8 cellular contexts compared by ENCODE assay signal in the genomic region with DNA sequence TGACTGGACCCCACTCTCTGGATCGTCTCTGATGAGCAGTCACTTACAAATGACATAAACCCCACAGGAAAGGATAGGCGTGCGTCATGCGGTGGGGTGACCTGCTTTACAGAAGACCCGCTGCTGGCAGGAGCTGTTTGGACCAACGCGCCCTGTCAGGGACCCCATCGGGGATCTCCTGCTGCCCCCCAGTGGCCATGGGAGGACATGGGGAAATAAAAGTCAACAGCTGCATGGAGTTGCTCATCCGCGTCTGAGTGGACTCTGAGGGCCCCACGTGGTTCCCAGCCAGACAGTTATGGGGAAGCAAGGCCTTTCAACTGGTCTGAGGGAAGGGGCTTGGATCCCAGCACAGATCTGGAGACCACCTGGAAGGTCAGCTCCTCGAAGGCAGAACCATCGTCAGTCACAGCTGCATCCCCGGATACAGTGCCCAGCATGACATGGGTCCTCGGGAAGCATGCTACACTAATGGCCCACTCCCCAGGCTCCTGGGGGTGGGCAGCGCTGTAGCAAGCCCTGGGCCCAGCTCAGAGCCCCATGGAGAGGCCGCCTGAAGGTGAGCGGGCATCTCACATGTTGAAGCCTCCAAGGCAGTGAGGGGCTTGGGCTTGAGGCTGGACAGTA. TPM values are rescaled to one million over a fixed set of nuclear protein-coding genes. Genes with fewer than 3 reads are reported as not detected.
DNase-seq lines count a peak whose midpoint lies in the region; ATAC-seq and TF ChIP-seq lines count a peak whose summit lies in the region.

No MANE protein-coding gene starts in this region.

- H3K4me1 Mint-ChIP-seq in CD4-positive, alpha-beta T cell (ENCODE audit: low read depth): peaks cover 18% of the 10 kb centered on the region
- peaks cover 7% of the 10 kb centered on the region for H3K4me1 Mint-ChIP-seq in activated B cell treated with CpG ODN at 0.5 μM for 24 hours

- H3K4me1 ChIP-seq in HCT116 (ENCODE audit: control insufficient read depth in 1 of 2, insufficient read depth in 2 of 2, low read length in 2 of 2) (peaks cover 3 to 17% of the 10 kb centered on the region in 2 experiments; a peak in 3 of 4 replicates), mammary epithelial cell (ENCODE audit: insufficient read depth, low read length) (peaks cover 21% of the 10 kb centered on the region)

- no peak overlapping the region for H3K4me3 Mint-ChIP-seq in CD4-positive, alpha-beta T cell
- no peak overlapping the region for H3K4me3 Mint-ChIP-seq in activated B cell treated with CpG ODN at 0.5 μM for 24 hours

- H3K9me2 ChIP-seq in HCT116 (ENCODE audit: insufficient read depth): no peaks in the 10 kb centered on the region

- peak; percentile 89 for ATAC-seq in CD4-positive, alpha-beta T cell (ENCODE audit: poor library complexity)
- ATAC-seq in HCT116: peak; percentile 92
- ATAC-seq in activated B cell treated with CpG ODN at 0.5 μM for 24 hours (ENCODE audit: low read depth): peak; percentile 91
- ATAC-seq in HG02884 (IDR thresholded peaks at IDR 0.05; ENCODE audit: unreplicated experiment): no peak

- RAD21 ChIA-PET in HCT116 (lab: Charles Lee; ENCODE audit: low non-redundant PET in 1 of 2, low total read pairs in 2 of 2, uncharacterized antibody in 2 of 2, unreplicated experiment in 2 of 2): interaction anchor here (0.6 to 1.0 kb wide), 3 partner anchors 204 to 421 kb away, joined by 3 read pairs; no protein-coding TSS in a partner anchor

- H3K36me3 ChIP-seq in HCT116 (ENCODE audit: control insufficient read depth in 1 of 2, insufficient read depth in 2 of 2, low read length in 2 of 2) (no peaks in the 10 kb centered on the region), mammary epithelial cell (ENCODE audit: insufficient read depth, low read length) (no peaks in the 10 kb centered on the region), kidney epithelial cell (ENCODE audit: control insufficient read depth, insufficient read depth, low read length) (no peaks in the 10 kb centered on the region)

- dilution Hi-C loops in mammary epithelial cell (cut with HindIII; ENCODE audit: low sequenced_read_pairs): no loop called here

- H4K20me1 ChIP-seq in HCT116 (ENCODE audit: insufficient read depth) (no peaks in the 10 kb centered on the region), mammary epithelial cell (ENCODE audit: insufficient read depth, low read length) (no peaks in the 10 kb centered on the region)

- TF ChIP-seq POLR2A in HCT116 (IDR thresholded peaks at IDR 0.05; ENCODE audit: borderline replicate concordance, extremely low read depth, insufficient read depth, insufficient read length): no peak

- H3K27ac ChIP-seq in CD4-positive, alpha-beta T cell (ENCODE audit: low read depth, low read length): no peak overlapping the region
- H3K27ac ChIP-seq in HCT116 (ENCODE audit: low read depth, low read length) (no peak overlapping the region), mammary epithelial cell (ENCODE audit: insufficient read depth, low read depth, low read length) (no peak overlapping the region)

- H3K27me3 Mint-ChIP-seq in CD4-positive, alpha-beta T cell: no peaks in the 10 kb centered on the region
- H3K27me3 Mint-ChIP-seq in activated B cell treated with CpG ODN at 0.5 μM for 24 hours: no peaks in the 10 kb centered on the region

- no peak overlapping the region for H3K4me3 ChIP-seq in HCT116 (replicated peaks in 1 of 2; ENCODE audit: low read depth in 1 of 2, low read length in 2 of 2)
- H3K4me3 ChIP-seq in mammary epithelial cell (replicated peaks in 1 of 3; ENCODE audit: insufficient read depth in 1 of 3, low read depth in 2 of 3, low read length in 3 of 3): no peak overlapping the region
- no peak overlapping the region for H3K4me3 ChIP-seq in kidney epithelial cell (ENCODE audit: low read depth, low read length)

- WGBS in mammary epithelial cell (ENCODE audit: low coverage, missing lambda C conversion rate): 18% methylated on average over 12 of the region's 18 CpGs

- H3K9ac ChIP-seq in HCT116 (ENCODE audit: low read length): no peak overlapping the region
- no peak overlapping the region for H3K9ac ChIP-seq in mammary epithelial cell (ENCODE audit: insufficient read depth, low read length)

- in situ Hi-C loops in mammary epithelial cell (cut with MboI; ENCODE audit: low sequenced_read_pairs in 2 of 2): no loop called here

- H3K9me3 ChIP-seq in CD4-positive, alpha-beta T cell (ENCODE audit: control insufficient read depth, low read length): no peaks in the 10 kb centered on the region
- H3K9me3 ChIP-seq in HCT116 (ENCODE audit: control insufficient read depth in 1 of 2, insufficient read depth in 1 of 2, low read depth in 1 of 2, low read length in 2 of 2): no peaks in the 10 kb centered on the region
- H3K9me3 ChIP-seq in mammary epithelial cell (replicated peaks; ENCODE audit: insufficient read depth, low read length): no peaks in the 10 kb centered on the region

- no peaks in the 10 kb centered on the region for H3K27me3 ChIP-seq in CD4-positive, alpha-beta T cell (ENCODE audit: control insufficient read depth, insufficient read depth, low read length)
- H3K27me3 ChIP-seq in HCT116 (ENCODE audit: insufficient read depth, low read length): no peaks in the 10 kb centered on the region
- no peaks in the 10 kb centered on the region for H3K27me3 ChIP-seq in mammary epithelial cell (ENCODE audit: insufficient read depth, low read length)
- H3K27me3 ChIP-seq in kidney epithelial cell (ENCODE audit: control insufficient read depth, insufficient read depth, low read length): no peaks in the 10 kb centered on the region

- H3K79me2 ChIP-seq in HCT116 (ENCODE audit: insufficient read depth, low read length): no peaks in the 10 kb centered on the region
- no peaks in the 10 kb centered on the region for H3K79me2 ChIP-seq in mammary epithelial cell (ENCODE audit: insufficient read depth, low read length)

- H3K27ac Mint-ChIP-seq in CD4-positive, alpha-beta T cell: no peak overlapping the region
- no peak overlapping the region for H3K27ac Mint-ChIP-seq in activated B cell treated with CpG ODN at 0.5 μM for 24 hours

- CTCF ChIA-PET in CD4-positive, alpha-beta T cell (lab: Charles Lee): interaction anchor here (0.6 to 1.9 kb wide), 19 partner anchors 9 to 421 kb away, joined by 3 to 8 read pairs (median 4); partner anchors contain the start of gene ALS2CL
- CTCF ChIA-PET in HCT116 (lab: Charles Lee): interaction anchor here (0.6 to 1.8 kb wide), 15 partner anchors 9 to 531 kb away, joined by 3 to 11 read pairs (median 5); no protein-coding TSS in a partner anchor
- CTCF ChIA-PET in activated B cell treated with CpG ODN at 0.5 μM for 24 hours (lab: Charles Lee): interaction anchor here (0.6 to 1.9 kb wide), 28 partner anchors 10 to 258 kb away, joined by 3 to 14 read pairs (median 4); no protein-coding TSS in a partner anchor
- CTCF ChIA-PET in mammary epithelial cell (lab: Charles Lee; ENCODE audit: low non-redundant PET): interaction anchor here (0.7 to 0.8 kb wide), 2 partner anchors 26 to 66 kb away, joined by 3 read pairs; no protein-coding TSS in a partner anchor

- DNase-seq in CD4-positive, alpha-beta T cell: peak; percentile 61 to 78 (median 68)
- DNase-seq in HCT116 (ENCODE audit: low read depth, low spot score) (peak; percentile 51), NCI-H2196 (lab: John Stamatoyannopoulos, UW; ENCODE audit: unreplicated experiment) (peak; percentile 50), activated B cell treated with CpG ODN at 0.5 μM for 24 hours (peak; percentile 68), mammary epithelial cell (peak; percentile 65), kidney epithelial cell (ENCODE audit: low read depth) (no peak)
- peak; percentile 44 to 48 for DNase-seq in stimulated activated CD4-positive, alpha-beta T cell treated with anti-CD3 and anti-CD28 coated beads, Interleukin-1b, Interleukin-23, amount 100 ng/mL, for 1 hour (ENCODE audit: low read depth in 2 of 2)

- H3K36me3 Mint-ChIP-seq in CD4-positive, alpha-beta T cell (ENCODE audit: low read depth): no peaks in the 10 kb centered on the region
- H3K36me3 Mint-ChIP-seq in activated B cell treated with CpG ODN at 0.5 μM for 24 hours (ENCODE audit: low read depth): no peaks in the 10 kb centered on the region

- peak; percentile 95 for TF ChIP-seq RAD21 in HCT116 (IDR thresholded peaks at IDR 0.05; ENCODE audit: low read depth)

- no peaks in the 10 kb centered on the region for H3K9me3 Mint-ChIP-seq in CD4-positive, alpha-beta T cell
- no peaks in the 10 kb centered on the region for H3K9me3 Mint-ChIP-seq in activated B cell treated with CpG ODN at 0.5 μM for 24 hours

- intact Hi-C loops in CD4-positive, alpha-beta T cell (cut with DNase I, micrococcal nuclease): loop anchor here in 1 of 2 experiments (1.0 kb wide), 1 partner anchor 204 kb away; no protein-coding TSS in a partner anchor
- intact Hi-C loops in HCT116 (cut with micrococcal nuclease) (loop anchor here (1.0 to 2.0 kb wide), 3 partner anchors 43 to 246 kb away; no protein-coding TSS in a partner anchor), activated B cell treated with CpG ODN at 0.5 μM for 24 hours (cut with micrococcal nuclease) (loop anchor here (1.0 to 2.0 kb wide), 3 partner anchors 43 to 421 kb away; no protein-coding TSS in a partner anchor), mammary epithelial cell (cut with micrococcal nuclease) (loop anchor here (1.0 to 5.0 kb wide), 5 partner anchors 43 to 422 kb away; no protein-coding TSS in a partner anchor)

- H3K4me2 ChIP-seq in HCT116 (ENCODE audit: low read length) (peak overlapping the region; percentile 30; the same call in 1 of the 2 replicates), mammary epithelial cell (ENCODE audit: insufficient read depth, low read depth, low read length) (peak overlapping the region; percentile 38)

- BruUV-seq in HCT116 (replicated peaks; lab: Mats Ljungman, UMichigan) (no TSS peak), mammary epithelial cell (replicated peaks; lab: Mats Ljungman, UMichigan) (no TSS peak)

- H2AFZ ChIP-seq in HCT116 (ENCODE audit: low read depth, low read length, poor library complexity, severe bottlenecking) (no peak overlapping the region), mammary epithelial cell (ENCODE audit: low read depth, low read length) (no peak overlapping the region)

- POLR2A ChIA-PET in CD4-positive, alpha-beta T cell (lab: Charles Lee): no interaction called here
- POLR2A ChIA-PET in HCT116 (lab: Charles Lee) (no interaction called here), activated B cell treated with CpG ODN at 0.5 μM for 24 hours (lab: Charles Lee) (interaction anchor here (0.9 to 1.4 kb wide), 5 partner anchors 15 to 107 kb away, joined by 3 to 4 read pairs (median 4); partner anchors contain the start of gene CCDC12)

- peak; percentile 76 for TF ChIP-seq CTCF in CD4-positive, alpha-beta T cell (IDR thresholded peaks at IDR 0.05)
- TF ChIP-seq CTCF in HCT116 (IDR thresholded peaks at IDR 0.05 in 2 of 3, conservative IDR thresholded peaks at IDR 0.05 in 1 of 3; ENCODE audit: borderline replicate concordance in 1 of 3, insufficient read depth in 1 of 3, low read depth in 2 of 3, low read length in 2 of 3) (peak; percentile 84 to 95 (median 89)), activated B cell treated with CpG ODN at 0.5 μM for 24 hours (IDR thresholded peaks at IDR 0.05) (peak; percentile 44), mammary epithelial cell (conservative IDR thresholded peaks at IDR 0.05 in 1 of 2, IDR thresholded peaks at IDR 0.05 in 1 of 2; ENCODE audit: extremely low read depth in 1 of 2, insufficient read depth in 1 of 2, low read depth in 1 of 2, low read length in 2 of 2) (peak; percentile 87 to 88), kidney epithelial cell (IDR thresholded peaks at IDR 0.05; ENCODE audit: insufficient read depth, low read length, poor library complexity, severe bottlenecking) (peak; percentile 96)

RNA-seq across cellular contexts. Expression of gene PTH1R, which starts 32.1 kb away (rescaled TPM):
- not detected for total RNA-seq in CD4-positive, alpha-beta T cell
- total RNA-seq in HCT116 (2021; ENCODE audit: unreplicated experiment) (0.32 TPM), activated B cell treated with CpG ODN at 0.5 μM for 24 hours (not detected in 2 replicates), mammary epithelial cell (under 1 TPM in 1 of 2 donors, not detected in 1; 0.33 TPM), kidney epithelial cell (1.7 and 2.1 TPM in 2 replicates)
- polyA plus RNA-seq in HCT116 (2012): 0.48 and 0.50 TPM in 2 replicates
- polyA plus RNA-seq in mammary epithelial cell: not detected
- not detected for polyA minus RNA-seq in mammary epithelial cell

RNA-seq across cellular contexts. Expression of gene MYL3, which starts 46.4 kb away (rescaled TPM):
- not detected for total RNA-seq in CD4-positive, alpha-beta T cell
- total RNA-seq in HCT116 (2021; ENCODE audit: unreplicated experiment): not detected
- polyA plus RNA-seq in HCT116 (2012): not detected in 2 replicates
- total RNA-seq in activated B cell treated with CpG ODN at 0.5 μM for 24 hours: not detected in 2 replicates
- not detected for total RNA-seq in mammary epithelial cell
- polyA plus RNA-seq in mammary epithelial cell: not detected
- polyA minus RNA-seq in mammary epithelial cell: not detected
- 0.54 and 2.7 TPM in 2 replicates for total RNA-seq in kidney epithelial cell

Comparison
In these comparisons a context has a peak if more than half of its experiments do, and no peak if none do; other contexts are left out.
1. CTCF ChIP-seq: peak in every context shown above with its lines; median percentile 96 in kidney epithelial cell; 89 in HCT116; 88 in mammary epithelial cell; 76 in CD4-positive, alpha-beta T cell; 44 in activated B cell treated with CpG ODN at 0.5 μM for 24 hours.